Comparison of ENCODE assay signal across 1 cellular context in genomic region chr5:178130576-178131445, GRCh38.
TF ChIP-seq lines count a peak whose summit lies in the region.

A gene with protein sequence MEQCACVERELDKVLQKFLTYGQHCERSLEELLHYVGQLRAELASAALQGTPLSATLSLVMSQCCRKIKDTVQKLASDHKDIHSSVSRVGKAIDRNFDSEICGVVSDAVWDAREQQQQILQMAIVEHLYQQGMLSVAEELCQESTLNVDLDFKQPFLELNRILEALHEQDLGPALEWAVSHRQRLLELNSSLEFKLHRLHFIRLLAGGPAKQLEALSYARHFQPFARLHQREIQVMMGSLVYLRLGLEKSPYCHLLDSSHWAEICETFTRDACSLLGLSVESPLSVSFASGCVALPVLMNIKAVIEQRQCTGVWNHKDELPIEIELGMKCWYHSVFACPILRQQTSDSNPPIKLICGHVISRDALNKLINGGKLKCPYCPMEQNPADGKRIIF (plus strand): TSS chr5:178131014. CDS start chr5:178138120, 7,106 bp downstream.

TF ChIP-seq in HepG2, 621 proteins besides CTCF, POLR2A, EP300 and RAD21 (continued from another document and continues in another):
- TF ChIP-seq ZNF772 (CRISPR knock-in tag; IDR thresholded peaks at IDR 0.05) (peak; percentile 50; the same call in 1 of the 2 replicates), ZNF777 (CRISPR knock-in tag; IDR thresholded peaks at IDR 0.05) (peak; percentile 56; the same call in 1 of the 2 replicates), PAF1 (CRISPR knock-in tag; IDR thresholded peaks at IDR 0.05) (no peak), TOPORS (CRISPR knock-in tag; IDR thresholded peaks at IDR 0.05) (no peak), ZNF567 (CRISPR knock-in tag; IDR thresholded peaks at IDR 0.05; ENCODE audit: borderline replicate concordance) (0 out of 2 replicates have a peak, but pooled peaks have one; percentile 20), RBFOX2 (IDR thresholded peaks at IDR 0.05; ENCODE audit: low read depth, low read length) (peak; percentile 85), MED1 (CRISPR knock-in tag; IDR thresholded peaks at IDR 0.05) (peak; percentile 68), ELF4 (CRISPR knock-in tag; IDR thresholded peaks at IDR 0.05; ENCODE audit: borderline replicate concordance) (no peak), ZNF101 (CRISPR knock-in tag; IDR thresholded peaks at IDR 0.05; ENCODE audit: borderline replicate concordance, low read depth) (no peak), MBD4 (IDR thresholded peaks at IDR 0.05; ENCODE audit: borderline replicate concordance, low read length) (no peak), ZNF639 (CRISPR knock-in tag; conservative IDR thresholded peaks at IDR 0.05) (0 out of 2 replicates have a peak, but pooled peaks have one; percentile 34), ZNF574 (CRISPR knock-in tag; IDR thresholded peaks at IDR 0.05) (peak; percentile 87), E2F2 (CRISPR knock-in tag; IDR thresholded peaks at IDR 0.05; ENCODE audit: borderline replicate concordance) (no peak), ZNF282 (IDR thresholded peaks at IDR 0.05; ENCODE audit: partially characterized antibody) (no peak), KMT2B (CRISPR knock-in tag; IDR thresholded peaks at IDR 0.05) (0 out of 2 replicates have a peak, but pooled peaks have one; percentile 15), ZNF383 (CRISPR knock-in tag; IDR thresholded peaks at IDR 0.05; ENCODE audit: borderline replicate concordance) (0 out of 2 replicates have a peak, but pooled peaks have one; percentile 39), THYN1 (CRISPR knock-in tag; IDR thresholded peaks at IDR 0.05; ENCODE audit: borderline replicate concordance, low read depth) (0 out of 2 replicates have a peak, but pooled peaks have one; percentile 32), GTF2F1 (IDR thresholded peaks at IDR 0.05; ENCODE audit: low read length) (no peak), ZNF572 (CRISPR knock-in tag; IDR thresholded peaks at IDR 0.05) (0 out of 2 replicates have a peak, but pooled peaks have one; percentile 35), ZBTB25 (CRISPR knock-in tag; IDR thresholded peaks at IDR 0.05) (peak; percentile 46; the same call in 1 of the 2 replicates), E2F5 (CRISPR knock-in tag; conservative IDR thresholded peaks at IDR 0.05) (0 out of 2 replicates have a peak, but pooled peaks have one; percentile 57), SNAI1 (CRISPR knock-in tag; IDR thresholded peaks at IDR 0.05; ENCODE audit: borderline replicate concordance) (0 out of 2 replicates have a peak, but pooled peaks have one; percentile 25), ASH2L (IDR thresholded peaks at IDR 0.05; ENCODE audit: insufficient read length, low read depth, low read length) (peak; percentile 56)
- TF ChIP-seq, protein P1, sequence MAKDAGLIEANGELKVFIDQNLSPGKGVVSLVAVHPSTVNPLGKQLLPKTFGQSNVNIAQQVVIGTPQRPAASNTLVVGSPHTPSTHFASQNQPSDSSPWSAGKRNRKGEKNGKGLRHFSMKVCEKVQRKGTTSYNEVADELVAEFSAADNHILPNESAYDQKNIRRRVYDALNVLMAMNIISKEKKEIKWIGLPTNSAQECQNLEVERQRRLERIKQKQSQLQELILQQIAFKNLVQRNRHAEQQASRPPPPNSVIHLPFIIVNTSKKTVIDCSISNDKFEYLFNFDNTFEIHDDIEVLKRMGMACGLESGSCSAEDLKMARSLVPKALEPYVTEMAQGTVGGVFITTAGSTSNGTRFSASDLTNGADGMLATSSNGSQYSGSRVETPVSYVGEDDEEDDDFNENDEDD (CRISPR knock-in tag; IDR thresholded peaks at IDR 0.05; ENCODE audit: borderline replicate concordance): peak; percentile 88
- TF ChIP-seq, protein P2, sequence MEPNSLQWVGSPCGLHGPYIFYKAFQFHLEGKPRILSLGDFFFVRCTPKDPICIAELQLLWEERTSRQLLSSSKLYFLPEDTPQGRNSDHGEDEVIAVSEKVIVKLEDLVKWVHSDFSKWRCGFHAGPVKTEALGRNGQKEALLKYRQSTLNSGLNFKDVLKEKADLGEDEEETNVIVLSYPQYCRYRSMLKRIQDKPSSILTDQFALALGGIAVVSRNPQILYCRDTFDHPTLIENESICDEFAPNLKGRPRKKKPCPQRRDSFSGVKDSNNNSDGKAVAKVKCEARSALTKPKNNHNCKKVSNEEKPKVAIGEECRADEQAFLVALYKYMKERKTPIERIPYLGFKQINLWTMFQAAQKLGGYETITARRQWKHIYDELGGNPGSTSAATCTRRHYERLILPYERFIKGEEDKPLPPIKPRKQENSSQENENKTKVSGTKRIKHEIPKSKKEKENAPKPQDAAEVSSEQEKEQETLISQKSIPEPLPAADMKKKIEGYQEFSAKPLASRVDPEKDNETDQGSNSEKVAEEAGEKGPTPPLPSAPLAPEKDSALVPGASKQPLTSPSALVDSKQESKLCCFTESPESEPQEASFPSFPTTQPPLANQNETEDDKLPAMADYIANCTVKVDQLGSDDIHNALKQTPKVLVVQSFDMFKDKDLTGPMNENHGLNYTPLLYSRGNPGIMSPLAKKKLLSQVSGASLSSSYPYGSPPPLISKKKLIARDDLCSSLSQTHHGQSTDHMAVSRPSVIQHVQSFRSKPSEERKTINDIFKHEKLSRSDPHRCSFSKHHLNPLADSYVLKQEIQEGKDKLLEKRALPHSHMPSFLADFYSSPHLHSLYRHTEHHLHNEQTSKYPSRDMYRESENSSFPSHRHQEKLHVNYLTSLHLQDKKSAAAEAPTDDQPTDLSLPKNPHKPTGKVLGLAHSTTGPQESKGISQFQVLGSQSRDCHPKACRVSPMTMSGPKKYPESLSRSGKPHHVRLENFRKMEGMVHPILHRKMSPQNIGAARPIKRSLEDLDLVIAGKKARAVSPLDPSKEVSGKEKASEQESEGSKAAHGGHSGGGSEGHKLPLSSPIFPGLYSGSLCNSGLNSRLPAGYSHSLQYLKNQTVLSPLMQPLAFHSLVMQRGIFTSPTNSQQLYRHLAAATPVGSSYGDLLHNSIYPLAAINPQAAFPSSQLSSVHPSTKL (CRISPR knock-in tag; IDR thresholded peaks at IDR 0.05): peak; percentile 45; the same call in 1 of the 2 replicates
- TF ChIP-seq, protein P3, sequence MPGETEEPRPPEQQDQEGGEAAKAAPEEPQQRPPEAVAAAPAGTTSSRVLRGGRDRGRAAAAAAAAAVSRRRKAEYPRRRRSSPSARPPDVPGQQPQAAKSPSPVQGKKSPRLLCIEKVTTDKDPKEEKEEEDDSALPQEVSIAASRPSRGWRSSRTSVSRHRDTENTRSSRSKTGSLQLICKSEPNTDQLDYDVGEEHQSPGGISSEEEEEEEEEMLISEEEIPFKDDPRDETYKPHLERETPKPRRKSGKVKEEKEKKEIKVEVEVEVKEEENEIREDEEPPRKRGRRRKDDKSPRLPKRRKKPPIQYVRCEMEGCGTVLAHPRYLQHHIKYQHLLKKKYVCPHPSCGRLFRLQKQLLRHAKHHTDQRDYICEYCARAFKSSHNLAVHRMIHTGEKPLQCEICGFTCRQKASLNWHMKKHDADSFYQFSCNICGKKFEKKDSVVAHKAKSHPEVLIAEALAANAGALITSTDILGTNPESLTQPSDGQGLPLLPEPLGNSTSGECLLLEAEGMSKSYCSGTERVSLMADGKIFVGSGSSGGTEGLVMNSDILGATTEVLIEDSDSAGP (CRISPR knock-in tag; IDR thresholded peaks at IDR 0.05; ENCODE audit: borderline replicate concordance): peak; percentile 53; the same call in 1 of the 2 replicates
- TF ChIP-seq, protein P4, sequence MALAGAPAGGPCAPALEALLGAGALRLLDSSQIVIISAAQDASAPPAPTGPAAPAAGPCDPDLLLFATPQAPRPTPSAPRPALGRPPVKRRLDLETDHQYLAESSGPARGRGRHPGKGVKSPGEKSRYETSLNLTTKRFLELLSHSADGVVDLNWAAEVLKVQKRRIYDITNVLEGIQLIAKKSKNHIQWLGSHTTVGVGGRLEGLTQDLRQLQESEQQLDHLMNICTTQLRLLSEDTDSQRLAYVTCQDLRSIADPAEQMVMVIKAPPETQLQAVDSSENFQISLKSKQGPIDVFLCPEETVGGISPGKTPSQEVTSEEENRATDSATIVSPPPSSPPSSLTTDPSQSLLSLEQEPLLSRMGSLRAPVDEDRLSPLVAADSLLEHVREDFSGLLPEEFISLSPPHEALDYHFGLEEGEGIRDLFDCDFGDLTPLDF (CRISPR knock-in tag; IDR thresholded peaks at IDR 0.05): peak; percentile 89
- TF ChIP-seq, protein P5, sequence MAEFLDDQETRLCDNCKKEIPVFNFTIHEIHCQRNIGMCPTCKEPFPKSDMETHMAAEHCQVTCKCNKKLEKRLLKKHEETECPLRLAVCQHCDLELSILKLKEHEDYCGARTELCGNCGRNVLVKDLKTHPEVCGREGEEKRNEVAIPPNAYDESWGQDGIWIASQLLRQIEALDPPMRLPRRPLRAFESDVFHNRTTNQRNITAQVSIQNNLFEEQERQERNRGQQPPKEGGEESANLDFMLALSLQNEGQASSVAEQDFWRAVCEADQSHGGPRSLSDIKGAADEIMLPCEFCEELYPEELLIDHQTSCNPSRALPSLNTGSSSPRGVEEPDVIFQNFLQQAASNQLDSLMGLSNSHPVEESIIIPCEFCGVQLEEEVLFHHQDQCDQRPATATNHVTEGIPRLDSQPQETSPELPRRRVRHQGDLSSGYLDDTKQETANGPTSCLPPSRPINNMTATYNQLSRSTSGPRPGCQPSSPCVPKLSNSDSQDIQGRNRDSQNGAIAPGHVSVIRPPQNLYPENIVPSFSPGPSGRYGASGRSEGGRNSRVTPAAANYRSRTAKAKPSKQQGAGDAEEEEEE (CRISPR knock-in tag; IDR thresholded peaks at IDR 0.05; ENCODE audit: borderline replicate concordance): no peak
